Comparison of ENCODE assay signal across 17 cellular contexts in the genomic region with DNA sequence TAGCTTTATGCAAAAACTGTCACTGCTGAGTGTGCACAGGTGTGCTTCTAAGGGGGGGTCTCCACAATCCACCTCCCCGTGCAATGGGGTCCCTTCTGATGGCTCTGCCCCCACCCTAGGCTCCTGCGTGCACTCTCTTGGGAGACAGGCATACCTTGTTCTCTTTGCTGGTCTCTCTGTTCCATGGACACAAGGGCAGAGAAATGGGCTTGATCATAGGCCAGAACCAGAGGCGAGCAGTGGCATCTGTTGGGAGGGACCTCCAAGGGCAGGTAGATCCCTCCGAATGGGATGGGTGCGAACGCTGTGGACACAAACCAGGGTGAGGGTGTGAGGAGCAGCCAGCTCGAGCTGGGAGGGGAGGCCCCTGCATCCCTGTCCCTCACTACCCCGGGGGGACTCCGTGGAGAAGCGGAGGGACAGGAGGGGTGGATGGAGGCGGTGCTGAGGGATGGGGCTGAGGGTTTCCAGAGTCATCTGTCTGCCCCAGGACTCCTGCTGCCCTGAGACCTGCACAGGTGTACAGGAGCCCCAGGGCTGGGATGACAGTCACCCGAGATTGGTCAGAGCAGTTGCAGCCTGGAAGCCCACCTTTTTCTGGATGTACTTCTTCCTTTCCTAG.
DNase-seq lines count a peak whose midpoint lies in the region; ATAC-seq and TF ChIP-seq lines count a peak whose summit lies in the region.
"Had no signal": no experiment of that assay in that cellular context is flagged by ENCODE, and none has a peak within 500 bp of the region (broad histone marks: within the 10 kb centered on the region; RNA-seq: fewer than 3 reads in every experiment).

No MANE protein-coding gene starts in this region.

- H3K9me3 ChIP-seq in right atrium auricular region: no peaks in the 10 kb centered on the region
- no peaks in the 10 kb centered on the region for H3K9me3 ChIP-seq in heart right ventricle
- no peaks in the 10 kb centered on the region for H3K9me3 ChIP-seq in upper lobe of left lung
- H3K9me3 ChIP-seq: BE2C had no signal

- TF ChIP-seq POLR2A in upper lobe of left lung (IDR thresholded peaks at IDR 0.05): no peak

- TF ChIP-seq CTCF in right atrium auricular region (IDR thresholded peaks at IDR 0.05) (no peak), heart right ventricle (IDR thresholded peaks at IDR 0.05) (no peak), upper lobe of left lung (IDR thresholded peaks at IDR 0.05) (no peak)

- TF ChIP-seq EP300 in upper lobe of left lung (IDR thresholded peaks at IDR 0.05): no peak

- H3K27ac ChIP-seq in right atrium auricular region (no peak overlapping the region), heart right ventricle (no peak overlapping the region), upper lobe of left lung (no peak overlapping the region)
- H3K27ac ChIP-seq: KMS-11 had no signal

- H3K4me3 ChIP-seq in right atrium auricular region (no peak overlapping the region), heart right ventricle (no peak overlapping the region), upper lobe of left lung (no peak overlapping the region)

- intact Hi-C loops in heart right ventricle (cut with DNase I): loop anchor here in 1 of 10 donors (10.0 kb wide), 1 partner anchor 53 kb away; no protein-coding TSS in a partner anchor

- WGBS in heart right ventricle, 2 donors: 95% methylated on average over 12 of the region's 12 CpGs
- 93 to 96% methylated on average over 12 of the region's 12 CpGs for WGBS in upper lobe of left lung, 2 donors

- H3K4me1 ChIP-seq in right atrium auricular region (no peaks in the 10 kb centered on the region), heart right ventricle (peaks cover 0 to 20% (median 15%) of the 10 kb centered on the region in 9 donors), upper lobe of left lung (peaks cover 0 to 5% (median 0%) of the 10 kb centered on the region in 4 donors)
- H3K4me1 ChIP-seq: BE2C had no signal

- H3K36me3 ChIP-seq in right atrium auricular region: no peaks in the 10 kb centered on the region
- H3K36me3 ChIP-seq in heart right ventricle: no peaks in the 10 kb centered on the region
- no peaks in the 10 kb centered on the region for H3K36me3 ChIP-seq in upper lobe of left lung
- H3K36me3 ChIP-seq: BE2C had no signal

- no peaks in the 10 kb centered on the region for H3K27me3 ChIP-seq in right atrium auricular region
- no peaks in the 10 kb centered on the region for H3K27me3 ChIP-seq in heart right ventricle
- no peaks in the 10 kb centered on the region for H3K27me3 ChIP-seq in upper lobe of left lung
- H3K27me3 ChIP-seq: BE2C had no signal

- ATAC-seq in heart right ventricle (no peak), upper lobe of left lung (ENCODE audit: low FRiP score in 2 of 2) (no peak), HG03135 (IDR thresholded peaks at IDR 0.05; ENCODE audit: unreplicated experiment) (no peak)

- DNase-seq in right atrium auricular region (ENCODE audit: low spot score) (peak; percentile 53), heart right ventricle (no peak), mucosa of gallbladder (ENCODE audit: low spot score) (peak; percentile 9), upper lobe of left lung (no peak), 8988T (no peak)
- peak; percentile 42 for DNase-seq in activated CD8-positive, alpha-beta memory T cell treated with anti-CD3 and anti-CD28 coated beads, Interleukin-2, amount 50 U/mL, for 48 hours
- DNase-seq: BE2C, DMS79, IMR-90, NCI-H1092 treated with DMSO at 0.1 percent for 48 hours, NCI-H1436 treated with DMSO at 0.1 percent for 48 hours, NCI-H1930, NCI-H2227 treated with DMSO at 0.1 percent for 48 hours, NCI-H510A treated with DMSO at 0.1 percent for 48 hours, NCI-H82 had no signal

Comparison
In these comparisons a context has a peak if more than half of its experiments do, and no peak if none do; other contexts are left out.
1. DNase-seq: peak in right atrium auricular region (single experiment), activated CD8-positive, alpha-beta memory T cell treated with anti-CD3 and anti-CD28 coated beads, Interleukin-2, amount 50 U/mL, for 48 hours (single experiment) and mucosa of gallbladder (single experiment); none in heart right ventricle (0 of 2), upper lobe of left lung (0 of 2) and 8988T (single experiment).